In the genomic region with DNA sequence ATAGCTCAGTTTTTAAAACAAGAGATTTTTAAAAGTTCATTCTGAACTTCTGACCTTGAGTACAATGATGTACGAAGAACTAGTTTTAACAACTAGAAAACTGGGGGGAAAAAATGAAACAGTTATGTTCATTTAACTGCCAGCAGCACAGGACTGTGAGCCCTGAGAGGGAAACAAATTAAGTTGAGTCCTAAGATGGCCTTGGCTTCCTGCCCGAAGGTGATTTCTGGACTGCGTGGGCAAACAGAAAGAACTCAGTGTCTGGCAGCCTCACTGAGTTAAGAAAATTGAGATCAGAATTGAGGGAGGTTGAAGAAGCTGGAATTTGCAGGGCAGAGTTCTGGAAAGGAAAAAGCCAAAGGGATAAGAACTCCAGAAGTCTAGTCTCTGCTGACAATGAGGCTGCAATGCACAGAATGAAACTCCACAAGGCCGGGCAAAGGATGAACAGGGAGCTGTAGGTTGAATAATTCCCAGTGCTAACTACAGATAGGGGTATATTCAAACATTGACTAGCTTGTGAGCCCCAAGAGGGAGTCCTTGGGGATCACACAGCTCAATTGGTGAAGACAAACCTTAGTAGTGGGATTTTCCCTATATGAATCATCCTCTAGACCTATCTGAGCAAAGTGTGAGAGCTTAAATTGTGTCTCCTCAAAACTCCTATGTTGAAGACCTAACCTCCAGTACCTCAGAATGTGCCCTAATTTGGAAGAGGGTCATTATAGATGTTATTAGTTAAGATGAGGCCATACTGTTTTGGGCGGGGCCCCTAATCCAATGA, we compare ENCODE assay signal across 30 cellular contexts. TPM values are rescaled to one million over a fixed set of nuclear protein-coding genes. Genes with fewer than 3 reads are reported as not detected.
DNase-seq lines count a peak whose midpoint lies in the region; ATAC-seq and TF ChIP-seq lines count a peak whose summit lies in the region.
"Had no signal": no experiment of that assay in that cellular context is flagged by ENCODE, and none has a peak within 500 bp of the region (broad histone marks: within the 10 kb centered on the region; RNA-seq: fewer than 3 reads in every experiment).

No MANE protein-coding gene starts in this region.

- H3K4me1 Mint-ChIP-seq in chondrocyte (ENCODE audit: low read depth) = peaks cover 64% of the 10 kb centered on the region
- H3K4me1 Mint-ChIP-seq: activated CD4-positive, alpha-beta T cell treated with anti-CD3 and anti-CD28 coated beads, Interleukin-2, amount 10 ng/mL, durations not matched to agents 7 days and 5 days; activated naive CD8-positive, alpha-beta T cell treated with anti-CD3 and anti-CD28 coated beads for 36 hours; central memory CD8-positive, alpha-beta T cell; GM23338; stimulated activated memory B cell treated with anti-CD40 and anti-IgM and Interleukin-4, amounts not matched to agents 10 μg/mL and 1 μg/mL and 100 μg/mL, for 72 hours had no signal

- peaks cover under 1% of the 10 kb centered on the region for H3K9me3 Mint-ChIP-seq in chondrocyte (ENCODE audit: low read depth)
- H3K9me3 Mint-ChIP-seq: activated CD4-positive, alpha-beta T cell treated with anti-CD3 and anti-CD28 coated beads, Interleukin-2, amount 10 ng/mL, durations not matched to agents 7 days and 5 days; activated naive CD8-positive, alpha-beta T cell treated with anti-CD3 and anti-CD28 coated beads for 36 hours; central memory CD8-positive, alpha-beta T cell; GM23338; mesothelial cell of epicardium; stimulated activated memory B cell treated with anti-CD40 and anti-IgM and Interleukin-4, amounts not matched to agents 10 μg/mL and 1 μg/mL and 100 μg/mL, for 72 hours had no signal

- no peak for ATAC-seq in HG03135 (IDR thresholded peaks at IDR 0.05; ENCODE audit: unreplicated experiment)
- ATAC-seq: GM23338; heart right ventricle; K562; psoas muscle; stimulated activated memory B cell treated with anti-CD40 and anti-IgM and Interleukin-4, amounts not matched to agents 10 μg/mL and 1 μg/mL and 100 μg/mL, for 72 hours had no signal

- H3K27ac ChIP-seq in VCaP (peak overlapping the region; percentile 58), stomach smooth muscle (ENCODE audit: low read length) (peak overlapping the region; percentile 24)
- H3K27ac ChIP-seq: 22Rv1, C4-2B, esophagus squamous epithelium, heart right ventricle, psoas muscle, RWPE1 had no signal

- H3K9me3 ChIP-seq in stomach smooth muscle (ENCODE audit: control insufficient read depth in 2 of 2, low read length in 2 of 2) = no peaks in the 10 kb centered on the region
- H3K9me3 ChIP-seq: esophagus squamous epithelium, heart right ventricle, psoas muscle had no signal

- peaks cover 10% of the 10 kb centered on the region for H3K4me1 ChIP-seq in stomach smooth muscle (ENCODE audit: control insufficient read depth, insufficient read depth, low read length)
- H3K4me1 ChIP-seq: esophagus squamous epithelium, heart right ventricle, psoas muscle had no signal

- no peak overlapping the region for H3K4me3 Mint-ChIP-seq in chondrocyte (ENCODE audit: unreplicated experiment)
- H3K4me3 Mint-ChIP-seq: activated CD4-positive, alpha-beta T cell treated with anti-CD3 and anti-CD28 coated beads, Interleukin-2, amount 10 ng/mL, durations not matched to agents 7 days and 5 days; activated naive CD8-positive, alpha-beta T cell treated with anti-CD3 and anti-CD28 coated beads for 36 hours; central memory CD8-positive, alpha-beta T cell; GM23338; mesothelial cell of epicardium; stimulated activated memory B cell treated with anti-CD40 and anti-IgM and Interleukin-4, amounts not matched to agents 10 μg/mL and 1 μg/mL and 100 μg/mL, for 72 hours had no signal

- no peaks in the 10 kb centered on the region for H3K36me3 ChIP-seq in stomach smooth muscle (ENCODE audit: control insufficient read depth in 2 of 2, insufficient read depth in 2 of 2, low read length in 2 of 2)
- H3K36me3 ChIP-seq: esophagus squamous epithelium, heart right ventricle had no signal

- H3K27me3 Mint-ChIP-seq in chondrocyte (ENCODE audit: low read depth) = peaks cover 8% of the 10 kb centered on the region

- peak overlapping the region in 1 of 2 donors; percentile 35 for H3K4me3 ChIP-seq in stomach smooth muscle (ENCODE audit: low read length in 2 of 2)
- H3K4me3 ChIP-seq: esophagus squamous epithelium, GM23338, heart right ventricle, K562, psoas muscle had no signal

- TF ChIP-seq CTCF in VCaP (conservative IDR thresholded peaks at IDR 0.05) = no peak
- no peak for TF ChIP-seq CTCF in chondrocyte (IDR thresholded peaks at IDR 0.05)

- DNase-seq in DMS 273 (lab: John Stamatoyannopoulos, UW; ENCODE audit: unreplicated experiment) (peak; percentile 29), DMS 273 treated with DMSO at 0.1 percent for 48 hours (lab: John Stamatoyannopoulos, UW) (no peak), chondrocyte (ENCODE audit: low spot score) (no peak), cortex of kidney (lab: John Stamatoyannopoulos, UW) (no peak)
- no peak for DNase-seq in activated effector memory CD4-positive, alpha-beta T cell treated with Interleukin-2 at 50 U/mL for 16 hours
- DNase-seq: activated CD4-positive, alpha-beta T cell treated with anti-CD3 and anti-CD28 coated beads, Interleukin-2, amount 10 ng/mL, durations not matched to agents 7 days and 5 days; activated effector memory CD4-positive, alpha-beta T cell treated with anti-CD3 and anti-CD28 coated beads, Interleukin-2, amount 50 U/mL, for 16 hours; activated naive CD8-positive, alpha-beta T cell treated with anti-CD3 and anti-CD28 coated beads for 36 hours; esophagus squamous epithelium; foreskin melanocyte; heart right ventricle; kidney; MM.1S; NCI-H1417 treated with DMSO at 0.1 percent for 48 hours; NCI-H2081; NCI-H774; nucleus accumbens; psoas muscle; T1000 had no signal

- no peak overlapping the region for H3K9ac ChIP-seq in stomach smooth muscle (ENCODE audit: low read length in 2 of 2)

- H3K27me3 ChIP-seq in stomach smooth muscle (ENCODE audit: control insufficient read depth in 1 of 2, insufficient read depth in 2 of 2, low read length in 2 of 2) = no peaks in the 10 kb centered on the region

- H3K27ac Mint-ChIP-seq in chondrocyte (ENCODE audit: unreplicated experiment) = peak overlapping the region; percentile 74
- H3K27ac Mint-ChIP-seq: activated CD4-positive, alpha-beta T cell treated with anti-CD3 and anti-CD28 coated beads, Interleukin-2, amount 10 ng/mL, durations not matched to agents 7 days and 5 days; activated naive CD8-positive, alpha-beta T cell treated with anti-CD3 and anti-CD28 coated beads for 36 hours; GM23338; mesothelial cell of epicardium; stimulated activated memory B cell treated with anti-CD40 and anti-IgM and Interleukin-4, amounts not matched to agents 10 μg/mL and 1 μg/mL and 100 μg/mL, for 72 hours had no signal

- H3K36me3 Mint-ChIP-seq in chondrocyte (ENCODE audit: low read depth) = no peaks in the 10 kb centered on the region
- H3K36me3 Mint-ChIP-seq: activated naive CD8-positive, alpha-beta T cell treated with anti-CD3 and anti-CD28 coated beads for 36 hours; mesothelial cell of epicardium; stimulated activated memory B cell treated with anti-CD40 and anti-IgM and Interleukin-4, amounts not matched to agents 10 μg/mL and 1 μg/mL and 100 μg/mL, for 72 hours had no signal

RNA-seq across cellular contexts. Expression of a gene that starts 13.1 kb away (rescaled TPM):
- total RNA-seq in chondrocyte = 17.0 to 50.4 TPM (median 19.9 TPM) in 3 replicates
- total RNA-seq: K562 had no signal
